Comparison of ENCODE assay signal across 8 cellular contexts in genomic region chr4:48906283-48907173, GRCh38. TPM values are rescaled to one million over a fixed set of nuclear protein-coding genes. Genes with fewer than 3 reads are reported as not detected.
DNase-seq lines count a peak whose midpoint lies in the region; ATAC-seq, FAIRE-seq and TF ChIP-seq lines count a peak whose summit lies in the region.

A gene with protein sequence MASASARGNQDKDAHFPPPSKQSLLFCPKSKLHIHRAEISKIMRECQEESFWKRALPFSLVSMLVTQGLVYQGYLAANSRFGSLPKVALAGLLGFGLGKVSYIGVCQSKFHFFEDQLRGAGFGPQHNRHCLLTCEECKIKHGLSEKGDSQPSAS (minus strand): TSS chr4:48906774. CDS start chr4:48904549, 2,225 bp downstream.

- FAIRE-seq in GM18507 (lab: Jason Lieb, UNC) (peak; percentile 91), bronchial epithelial cell (lab: Jason Lieb, UNC) (no peak)

- peak; percentile 97 for ATAC-seq in HG02885 (IDR thresholded peaks at IDR 0.05; ENCODE audit: poor library complexity, unreplicated experiment)

- DNase-seq in GM18507 (ENCODE audit: extremely low spot score, insufficient read length, low read depth) (peak; percentile 77), NCI-H1694 treated with DMSO at 0.1 percent for 48 hours (lab: John Stamatoyannopoulos, UW) (peak; percentile 47), bronchial epithelial cell (ENCODE audit: low read depth) (peak; percentile 56), kidney epithelial cell (ENCODE audit: low read depth) (peak; percentile 39), dedifferentiated amniotic fluid mesenchymal stem cell (ENCODE audit: extremely low spot score) (no peak)
- DNase-seq in stimulated activated CD4-positive, alpha-beta T cell treated with anti-CD3 and anti-CD28 coated beads, Interleukin-4, amount 100 ng/mL, for 24 hours: peak; percentile 81

- H3K4me3 ChIP-seq in bronchial epithelial cell (ENCODE audit: low read depth, low read length) (peak within 1 kb of the TSS; percentile 64), kidney epithelial cell (ENCODE audit: low read depth, low read length) (peak within 1 kb of the TSS; percentile 83)

- TF ChIP-seq CTCF in VCaP (conservative IDR thresholded peaks at IDR 0.05) (peak; percentile 63), bronchial epithelial cell (IDR thresholded peaks at IDR 0.05; ENCODE audit: insufficient read depth, low read length, severe bottlenecking) (peak; percentile 23), kidney epithelial cell (IDR thresholded peaks at IDR 0.05; ENCODE audit: insufficient read depth, low read length, poor library complexity, severe bottlenecking) (no peak)

- no peaks in the 10 kb centered on the region for H3K27me3 ChIP-seq in bronchial epithelial cell (ENCODE audit: control insufficient read depth, insufficient read depth, low read length)
- no peaks in the 10 kb centered on the region for H3K27me3 ChIP-seq in kidney epithelial cell (ENCODE audit: control insufficient read depth, insufficient read depth, low read length)

- peaks cover 7% of the 10 kb centered on the region for H3K36me3 ChIP-seq in bronchial epithelial cell (ENCODE audit: control insufficient read depth, insufficient read depth, low read length)
- peaks cover 4% of the 10 kb centered on the region for H3K36me3 ChIP-seq in kidney epithelial cell (ENCODE audit: control insufficient read depth, insufficient read depth, low read length)

- H3K27ac ChIP-seq in VCaP: peak within 1 kb of the TSS; percentile 80; the same call in 1 of the 2 replicates

RNA-seq across cellular contexts. Expression of the gene that starts here (rescaled TPM):
- 162 and 415 TPM in 2 replicates for total RNA-seq in bronchial epithelial cell
- 384 and 439 TPM in 2 replicates for total RNA-seq in kidney epithelial cell
